Comparison of ENCODE assay signal across 8 cellular contexts in genomic region chr2:74529357-74530238, GRCh38. TPM values are rescaled to one million over a fixed set of nuclear protein-coding genes. Genes with fewer than 3 reads are reported as not detected.
DNase-seq lines count a peak whose midpoint lies in the region; ATAC-seq and TF ChIP-seq lines count a peak whose summit lies in the region.

A gene with protein sequence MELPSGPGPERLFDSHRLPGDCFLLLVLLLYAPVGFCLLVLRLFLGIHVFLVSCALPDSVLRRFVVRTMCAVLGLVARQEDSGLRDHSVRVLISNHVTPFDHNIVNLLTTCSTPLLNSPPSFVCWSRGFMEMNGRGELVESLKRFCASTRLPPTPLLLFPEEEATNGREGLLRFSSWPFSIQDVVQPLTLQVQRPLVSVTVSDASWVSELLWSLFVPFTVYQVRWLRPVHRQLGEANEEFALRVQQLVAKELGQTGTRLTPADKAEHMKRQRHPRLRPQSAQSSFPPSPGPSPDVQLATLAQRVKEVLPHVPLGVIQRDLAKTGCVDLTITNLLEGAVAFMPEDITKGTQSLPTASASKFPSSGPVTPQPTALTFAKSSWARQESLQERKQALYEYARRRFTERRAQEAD (minus strand): TSS chr2:74529706. CDS start chr2:74529629, 77 bp downstream.
Gene HTRA2, plus strand, starts transcription at chr2:74529933. Its CDS starts 74 bp downstream, at chr2:74530007.

- DNase-seq in AML-193 (lab: John Stamatoyannopoulos, UW): peak; percentile 98 to 99
- DNase-seq in NCI-H524 (lab: John Stamatoyannopoulos, UW): peak; percentile 98
- peak; percentile 97 for DNase-seq in activated CD4-positive, alpha-beta T cell treated with anti-CD3 and anti-CD28 coated beads for 36 hours
- peak; percentile 100 for DNase-seq in choroid plexus epithelial cell (ENCODE audit: low read depth)
- DNase-seq in kidney glomerular epithelial cell (lab: John Stamatoyannopoulos, UW): peak; percentile 96
- peak; percentile 54 to 70 for DNase-seq in stimulated activated CD4-positive, alpha-beta T cell treated with anti-CD3 and anti-CD28 coated beads, Interleukin-1b, Interleukin-23, amount 100 ng/mL, for 1 hour (ENCODE audit: low read depth in 2 of 2)

- peak within 1 kb of the TSS; percentile 98 for H3K27ac Mint-ChIP-seq in activated CD4-positive, alpha-beta T cell treated with anti-CD3 and anti-CD28 coated beads for 36 hours

- peak within 1 kb of the TSS; percentile 100 for H3K4me3 Mint-ChIP-seq in activated CD4-positive, alpha-beta T cell treated with anti-CD3 and anti-CD28 coated beads for 36 hours

- intact Hi-C loops in activated CD4-positive, alpha-beta T cell treated with anti-CD3 and anti-CD28 coated beads for 36 hours (cut with DNase I, micrococcal nuclease): loop anchor here (1.0 to 5.0 kb wide), 14 partner anchors 19 to 792 kb away; partner anchors contain the start of genes DOK1 (in 2 of the 2), MRPL53 (in 2 of the 2), PCGF1 (in 2 of the 2) and TTC31 (in 2 of the 2)

- CTCF ChIA-PET in activated CD4-positive, alpha-beta T cell treated with anti-CD3 and anti-CD28 coated beads for 36 hours (lab: Charles Lee): interaction anchor here (0.5 to 4.9 kb wide), 7 partner anchors 12 to 119 kb away, joined by 3 to 33 read pairs (median 3); partner anchors contain the start of genes CCDC142, INO80B, TTC31 and WBP1

- no peaks in the 10 kb centered on the region for H3K27me3 Mint-ChIP-seq in activated CD4-positive, alpha-beta T cell treated with anti-CD3 and anti-CD28 coated beads for 36 hours

- TF ChIP-seq POLR2A in GM19193 (IDR thresholded peaks at IDR 0.05; ENCODE audit: extremely low read depth, insufficient read depth, insufficient read length): peak; percentile 98

- POLR2A ChIA-PET in activated CD4-positive, alpha-beta T cell treated with anti-CD3 and anti-CD28 coated beads for 36 hours (lab: Charles Lee): interaction anchor here (0.6 to 1.7 kb wide), 5 partner anchors 14 to 75 kb away, joined by 3 to 11 read pairs (median 4); partner anchors contain the start of genes CCDC142, INO80B, TTC31 and WBP1

- peak within 1 kb of the TSS; percentile 97 for H3K4me3 ChIP-seq in choroid plexus epithelial cell (ENCODE audit: low read depth, low read length)

- peaks cover 54% of the 10 kb centered on the region for H3K36me3 Mint-ChIP-seq in activated CD4-positive, alpha-beta T cell treated with anti-CD3 and anti-CD28 coated beads for 36 hours (ENCODE audit: low read depth)

- peaks cover 35% of the 10 kb centered on the region for H3K4me1 Mint-ChIP-seq in activated CD4-positive, alpha-beta T cell treated with anti-CD3 and anti-CD28 coated beads for 36 hours

- H3K9me3 Mint-ChIP-seq in activated CD4-positive, alpha-beta T cell treated with anti-CD3 and anti-CD28 coated beads for 36 hours (ENCODE audit: low read depth): no peaks in the 10 kb centered on the region

- ATAC-seq in HG03439 (IDR thresholded peaks at IDR 0.05; ENCODE audit: unreplicated experiment): peak; percentile 81
- ATAC-seq in activated CD4-positive, alpha-beta T cell treated with anti-CD3 and anti-CD28 coated beads for 36 hours: peak; percentile 90

- TF ChIP-seq CTCF in choroid plexus epithelial cell (conservative IDR thresholded peaks at IDR 0.05; ENCODE audit: low read depth, low read length): no peak

RNA-seq across cellular contexts. Expression of the first gene that starts in this region (rescaled TPM):
- 100 to 1,000 TPM in 1 of 2 experiments, 10 to 100 TPM in 1; 92.0 to 122 TPM for total RNA-seq in activated CD4-positive, alpha-beta T cell treated with anti-CD3 and anti-CD28 coated beads for 36 hours

RNA-seq across cellular contexts. Expression of gene HTRA2, which starts in this region (rescaled TPM):
- total RNA-seq in activated CD4-positive, alpha-beta T cell treated with anti-CD3 and anti-CD28 coated beads for 36 hours: 10 to 100 TPM; 43.5 to 47.7 TPM

Comparison
In these comparisons a context has a peak if more than half of its experiments do, and no peak if none do; other contexts are left out.
1. Peak in every context shown above with its lines: DNase-seq, ATAC-seq and H3K4me3 ChIP-seq.